Comparison of ENCODE assay signal across 7 cellular contexts in genomic region chr19:1384085-1384462, GRCh38. TPM values are rescaled to one million over a fixed set of nuclear protein-coding genes. Genes with fewer than 3 reads are reported as not detected.
DNase-seq lines count a peak whose midpoint lies in the region; ATAC-seq and TF ChIP-seq lines count a peak whose summit lies in the region.

No MANE protein-coding gene starts in this region.

- H3K9me3 ChIP-seq in SJSA1 (replicated peaks): no peaks in the 10 kb centered on the region

- peak; percentile 14 for ATAC-seq in GM21825 (IDR thresholded peaks at IDR 0.05; ENCODE audit: unreplicated experiment)
- no peak for ATAC-seq in foreskin keratinocyte
- no peak for ATAC-seq in GM19395 (IDR thresholded peaks at IDR 0.05; ENCODE audit: unreplicated experiment)

- H3K27ac ChIP-seq in SJSA1 (peak overlapping the region; percentile 2; the same call in 1 of the 2 replicates), foreskin keratinocyte (peak overlapping the region; percentile 46)

- no peaks in the 10 kb centered on the region for H3K27me3 ChIP-seq in SJSA1 (replicated peaks)
- no peaks in the 10 kb centered on the region for H3K27me3 ChIP-seq in foreskin keratinocyte

- TF ChIP-seq CTCF in foreskin keratinocyte (conservative IDR thresholded peaks at IDR 0.05): no peak

- H3K36me3 ChIP-seq in SJSA1: peaks cover 11% of the 10 kb centered on the region

- peak overlapping the region; percentile 84 for H3K4me3 ChIP-seq in SJSA1
- H3K4me3 ChIP-seq in skeletal muscle cell (ENCODE audit: low read depth, low read length): peak overlapping the region; percentile 78

- no peaks in the 10 kb centered on the region; the same call in 1 of the 2 replicates for H3K4me1 ChIP-seq in SJSA1 (replicated peaks)
- no peaks in the 10 kb centered on the region for H3K4me1 ChIP-seq in foreskin keratinocyte

- DNase-seq in SJSA1 (ENCODE audit: low read depth in 1 of 2, low spot score in 2 of 2) (no peak), foreskin keratinocyte (no peak), skeletal muscle cell (ENCODE audit: low read depth) (no peak), hippocampal formation (lab: John Stamatoyannopoulos, UW) (no peak)
- DNase-seq in stimulated activated CD4-positive, alpha-beta T cell treated with anti-CD3 and anti-CD28 coated beads, Interleukin-2, amount 100 ng/mL, for 48 hours: no peak

RNA-seq across cellular contexts. Expression of gene NDUFS7, which starts 0.4 kb away (rescaled TPM):
- total RNA-seq in SJSA1 (2014; rRNA removed; shearing (Covaris generic)): 83.4 and 112 TPM in 2 replicates
- total RNA-seq in foreskin keratinocyte: 80.0 and 81.3 TPM in 2 replicates
- polyA plus RNA-seq in foreskin keratinocyte: 115 and 132 TPM in 2 replicates

RNA-seq across cellular contexts. Expression of gene GAMT, which starts 17.3 kb away (rescaled TPM):
- 28.6 and 35.8 TPM in 2 replicates for total RNA-seq in SJSA1 (2014; rRNA removed; shearing (Covaris generic))
- 11.0 and 13.9 TPM in 2 replicates for total RNA-seq in foreskin keratinocyte
- polyA plus RNA-seq in foreskin keratinocyte: 18.9 and 23.2 TPM in 2 replicates

RNA-seq across cellular contexts. Expression of gene DAZAP1, which starts 23.3 kb away (rescaled TPM):
- 92.9 and 131 TPM in 2 replicates for total RNA-seq in SJSA1 (2014; rRNA removed; shearing (Covaris generic))
- total RNA-seq in foreskin keratinocyte: 116 and 119 TPM in 2 replicates
- 136 and 140 TPM in 2 replicates for polyA plus RNA-seq in foreskin keratinocyte

RNA-seq across cellular contexts. Expression of gene RPS15, which starts 54.1 kb away (rescaled TPM):
- 1,442 and 2,183 TPM in 2 replicates for total RNA-seq in SJSA1 (2014; rRNA removed; shearing (Covaris generic))
- total RNA-seq in foreskin keratinocyte: 1,634 and 1,826 TPM in 2 replicates
- polyA plus RNA-seq in foreskin keratinocyte: 2,421 and 2,717 TPM in 2 replicates
